ENCODE assay signal across 17 cellular contexts in the genomic region with DNA sequence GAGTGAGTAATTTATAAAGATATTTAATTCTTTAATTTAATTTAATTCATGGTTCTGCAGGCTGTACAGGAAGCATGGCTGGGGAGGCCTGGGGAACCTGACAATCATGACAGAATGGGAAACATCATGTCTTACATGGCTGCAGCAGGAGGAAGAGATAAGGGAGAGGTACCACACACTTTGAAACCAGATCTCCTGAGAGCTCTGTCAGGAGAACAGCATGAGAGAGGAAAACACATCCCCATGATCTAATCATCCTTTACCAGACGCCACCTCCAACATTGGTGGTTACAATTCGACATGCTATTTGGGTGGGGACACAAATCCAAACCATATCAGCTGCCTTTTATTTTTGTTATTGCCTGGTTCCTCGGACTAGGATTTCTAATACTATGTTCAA.
"Had no signal": no experiment of that assay in that cellular context is flagged by ENCODE, and none has a peak within 500 bp of the region (broad histone marks: within the 10 kb centered on the region; RNA-seq: fewer than 3 reads in every experiment).

No MANE protein-coding gene starts in this region.

- DNase-seq: effector CD4-positive, alpha-beta T cell; foreskin melanocyte; head of caudate nucleus; hippocampal formation; left colon; left ventricle myocardium superior; mesenchymal stem cell; midbrain; nucleus accumbens; pancreas; right cardiac atrium; stimulated activated CD4-positive, alpha-beta T cell treated with anti-CD3 and anti-CD28 coated beads, Interleukin-2, amount 100 ng/mL, for 48 hours; stimulated activated naive CD4-positive, alpha-beta T cell treated with Interleukin-2 at 50 U/mL for 16 hours; trophoblast cell had no signal

- H3K4me1 ChIP-seq: neural progenitor cell, pancreas had no signal

- H3K4me2 ChIP-seq: neural progenitor cell, smooth muscle cell had no signal

- H3K9ac ChIP-seq: neural progenitor cell had no signal

- H2AFZ ChIP-seq: neural progenitor cell had no signal

- H3K36me3 ChIP-seq: neural progenitor cell, pancreas had no signal

- H3K27me3 ChIP-seq: neural progenitor cell had no signal

- H3K9me3 ChIP-seq: pancreas had no signal

- H3K4me3 ChIP-seq: lung, neural progenitor cell, pancreas, smooth muscle cell had no signal
